14 cellular contexts compared by ENCODE assay signal in genomic region chr7:22550514-22551010, GRCh38. TPM values are rescaled to one million over a fixed set of nuclear protein-coding genes. Genes with fewer than 3 reads are reported as not detected.
DNase-seq lines count a peak whose midpoint lies in the region; ATAC-seq and TF ChIP-seq lines count a peak whose summit lies in the region.
"Had no signal": no experiment of that assay in that cellular context is flagged by ENCODE, and none has a peak within 500 bp of the region (broad histone marks: within the 10 kb centered on the region; RNA-seq: fewer than 3 reads in every experiment).

No MANE protein-coding gene starts in this region.

- no peaks in the 10 kb centered on the region for H3K36me3 Mint-ChIP-seq in HFFc6 (ENCODE audit: low read depth)
- H3K36me3 Mint-ChIP-seq in stimulated activated naive B cell treated with anti-CD40 and anti-IgM and Interleukin-4, amounts not matched to agents 10 μg/mL and 1 μg/mL and 100 μg/mL, for 72 hours = peaks cover 4 to 6% of the 10 kb centered on the region in 2 donors

- no peaks in the 10 kb centered on the region for H3K9me3 Mint-ChIP-seq in HFFc6
- no peaks in the 10 kb centered on the region for H3K9me3 Mint-ChIP-seq in stimulated activated naive B cell treated with anti-CD40 and anti-IgM and Interleukin-4, amounts not matched to agents 10 μg/mL and 1 μg/mL and 100 μg/mL, for 72 hours
- H3K9me3 Mint-ChIP-seq: stimulated activated naive CD8-positive, alpha-beta T cell treated with anti-CD3 and anti-CD28 coated beads, Interleukin-15, amount 100 ng/mL, for 72 hours had no signal

- peaks cover 9% of the 10 kb centered on the region; the same call in 1 of the 2 replicates for H3K4me1 ChIP-seq in iPS-20b (ENCODE audit: insufficient read depth, low read length)
- H3K4me1 ChIP-seq: foreskin keratinocyte had no signal

- TF ChIP-seq CTCF in HFFc6 (IDR thresholded peaks at IDR 0.05) (peak; percentile 52; the same call in 1 of the 2 replicates), VCaP (conservative IDR thresholded peaks at IDR 0.05) (peak; percentile 50)

- H3K27me3 Mint-ChIP-seq in HFFc6 (ENCODE audit: insufficient read depth) = peaks cover 15% of the 10 kb centered on the region
- H3K27me3 Mint-ChIP-seq in stimulated activated naive B cell treated with anti-CD40 and anti-IgM and Interleukin-4, amounts not matched to agents 10 μg/mL and 1 μg/mL and 100 μg/mL, for 72 hours = peaks cover 12 to 26% of the 10 kb centered on the region in 2 donors

- H3K4me3 ChIP-seq in iPS-20b (ENCODE audit: low read length) = peak overlapping the region; percentile 91; the same call in 1 of the 2 replicates

- no peak for ATAC-seq in stimulated activated naive B cell treated with anti-CD40 and anti-IgM and Interleukin-4, amounts not matched to agents 10 μg/mL and 1 μg/mL and 100 μg/mL, for 72 hours (replicated peaks)

- H3K27ac Mint-ChIP-seq in HFFc6 = no peak overlapping the region
- H3K27ac Mint-ChIP-seq in stimulated activated naive B cell treated with anti-CD40 and anti-IgM and Interleukin-4, amounts not matched to agents 10 μg/mL and 1 μg/mL and 100 μg/mL, for 72 hours = no peak overlapping the region
- H3K27ac Mint-ChIP-seq: stimulated activated naive CD8-positive, alpha-beta T cell treated with anti-CD3 and anti-CD28 coated beads, Interleukin-15, amount 100 ng/mL, for 72 hours; T-helper 17 cell had no signal

- CTCF ChIA-PET in HEK293T (lab: Yijun Ruan, JAX) = no interaction called here

- no peak overlapping the region for H3K27ac ChIP-seq in VCaP
- H3K27ac ChIP-seq in iPS-20b (ENCODE audit: low read length) = no peak overlapping the region
- H3K27ac ChIP-seq: foreskin keratinocyte, Peyer's patch, sigmoid colon had no signal

- H3K9me3 ChIP-seq in iPS-20b (ENCODE audit: insufficient read depth, low read depth, low read length) = no peaks in the 10 kb centered on the region
- H3K9me3 ChIP-seq: Peyer's patch, sigmoid colon had no signal

- H3K9ac ChIP-seq in iPS-20b (ENCODE audit: low read depth, low read length) = no peak overlapping the region

- H3K36me3 ChIP-seq in iPS-20b (ENCODE audit: insufficient read depth, low read depth, low read length) = no peaks in the 10 kb centered on the region
- H3K36me3 ChIP-seq: Peyer's patch, sigmoid colon had no signal

- DNase-seq in HFFc6 (no peak), HEK293T (ENCODE audit: extremely low spot score) (no peak)
- no peak for DNase-seq in stimulated activated naive B cell treated with anti-CD40 and anti-IgM and Interleukin-4, amounts not matched to agents 10 μg/mL and 1 μg/mL and 100 μg/mL, for 72 hours
- DNase-seq in effector CD8-positive, alpha-beta T cell (lab: John Stamatoyannopoulos, UW) = no peak
- no peak for DNase-seq in stimulated activated CD4-positive, alpha-beta T cell treated with anti-CD3 and anti-CD28 coated beads, Interleukin-12 subunit alpha, Interleukin-12 subunit beta, amount 100 ng/mL, for 4 hours
- DNase-seq: kidney; NCI-H1048; sigmoid colon; stimulated activated naive CD8-positive, alpha-beta T cell treated with anti-CD3 and anti-CD28 coated beads, Interleukin-15, amount 100 ng/mL, for 72 hours had no signal

- H3K4me1 Mint-ChIP-seq in HFFc6 (ENCODE audit: low read depth) = peaks cover 21% of the 10 kb centered on the region
- H3K4me1 Mint-ChIP-seq in stimulated activated naive B cell treated with anti-CD40 and anti-IgM and Interleukin-4, amounts not matched to agents 10 μg/mL and 1 μg/mL and 100 μg/mL, for 72 hours = peaks cover 34 to 45% of the 10 kb centered on the region in 2 donors

- POLR2A ChIA-PET in HEK293T (lab: Yijun Ruan, JAX) = no interaction called here

- peak overlapping the region; percentile 85 for H3K4me3 Mint-ChIP-seq in HFFc6
- peak overlapping the region; percentile 90 to 95 for H3K4me3 Mint-ChIP-seq in stimulated activated naive B cell treated with anti-CD40 and anti-IgM and Interleukin-4, amounts not matched to agents 10 μg/mL and 1 μg/mL and 100 μg/mL, for 72 hours
- H3K4me3 Mint-ChIP-seq: T-helper 17 cell had no signal

- no peaks in the 10 kb centered on the region for H3K27me3 ChIP-seq in iPS-20b (ENCODE audit: insufficient read depth, low read length)

TF ChIP-seq in HEK293T, 16 proteins besides CTCF, POLR2A, EP300 and RAD21:
- no peak for TF ChIP-seq BHLHE40 (IDR thresholded peaks at IDR 0.05; ENCODE audit: borderline replicate concordance)
- no peak for TF ChIP-seq L3MBTL2 (conservative IDR thresholded peaks at IDR 0.05)
- TF ChIP-seq, protein P1, sequence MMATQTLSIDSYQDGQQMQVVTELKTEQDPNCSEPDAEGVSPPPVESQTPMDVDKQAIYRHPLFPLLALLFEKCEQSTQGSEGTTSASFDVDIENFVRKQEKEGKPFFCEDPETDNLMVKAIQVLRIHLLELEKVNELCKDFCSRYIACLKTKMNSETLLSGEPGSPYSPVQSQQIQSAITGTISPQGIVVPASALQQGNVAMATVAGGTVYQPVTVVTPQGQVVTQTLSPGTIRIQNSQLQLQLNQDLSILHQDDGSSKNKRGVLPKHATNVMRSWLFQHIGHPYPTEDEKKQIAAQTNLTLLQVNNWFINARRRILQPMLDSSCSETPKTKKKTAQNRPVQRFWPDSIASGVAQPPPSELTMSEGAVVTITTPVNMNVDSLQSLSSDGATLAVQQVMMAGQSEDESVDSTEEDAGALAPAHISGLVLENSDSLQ (IDR thresholded peaks at IDR 0.05) = no peak
- no peak for TF ChIP-seq NFRKB (IDR thresholded peaks at IDR 0.05)
- TF ChIP-seq TARDBP (IDR thresholded peaks at IDR 0.05) = no peak
- TF ChIP-seq SUZ12 (IDR thresholded peaks at IDR 0.05) = no peak
- TF ChIP-seq ARNT (IDR thresholded peaks at IDR 0.05) = no peak
- no peak for TF ChIP-seq FOXK2 (IDR thresholded peaks at IDR 0.05)

RNA-seq across cellular contexts. Expression of gene STEAP1B, which starts 50.6 kb away (rescaled TPM):
- 100 to 1,000 TPM in 1 of 6 experiments, 10 to 100 TPM in 5; 36.6 to 101 (median 92.6) TPM for total RNA-seq in HFFc6 (2021; fragmentation: NEBNext Ultra II Directional; extraction: Animal tissue kit (Norgen Biotek cat#: 25700))
- total RNA-seq: Peyer's patch had no signal
